23 cellular contexts compared by ENCODE assay signal in genomic region chr9:78671785-78672184, GRCh38.
"Had no signal": no experiment of that assay in that cellular context is flagged by ENCODE, and none has a peak within 500 bp of the region (broad histone marks: within the 10 kb centered on the region; RNA-seq: fewer than 3 reads in every experiment).

No MANE protein-coding gene starts in this region.

- H3K4me3 Mint-ChIP-seq: activated CD8-positive, alpha-beta memory T cell treated with anti-CD3 and anti-CD28 coated beads, Interleukin-2, amount 10 ng/mL, durations not matched to agents 7 days and 5 days; activated T-cell treated with anti-CD3 and anti-CD28 coated beads, Interleukin-2, amount 50 U/mL, for 24 hours; activated T-helper 1 cell treated with anti-CD3 and anti-CD28 coated beads, Interleukin-12 subunit alpha, Interleukin-12 subunit beta, Interleukin-2, Interleukin-4 antibody, amounts not matched to agents 30 ng/mL and 10 ng/mL and 1 ng/mL, durations not matched to agents 14 hours and 24 hours and 36 hours; brain; central memory CD8-positive, alpha-beta T cell; T-cell had no signal

- ATAC-seq: activated CD8-positive, alpha-beta memory T cell treated with anti-CD3 and anti-CD28 coated beads, Interleukin-2, amount 10 ng/mL, durations not matched to agents 7 days and 5 days; activated naive CD4-positive, alpha-beta T cell treated with anti-CD3 and anti-CD28 coated beads, Interleukin-2, amount 50 U/mL, for 72 hours; K562; T-cell had no signal

- H3K36me3 Mint-ChIP-seq: activated CD8-positive, alpha-beta memory T cell treated with anti-CD3 and anti-CD28 coated beads, Interleukin-2, amount 10 ng/mL, durations not matched to agents 7 days and 5 days; activated naive CD4-positive, alpha-beta T cell treated with anti-CD3 and anti-CD28 coated beads, Interleukin-2, amount 50 U/mL, for 72 hours; brain; T-cell had no signal

- DNase-seq: activated CD4-positive, alpha-beta T cell treated with anti-CD3 and anti-CD28 coated beads for 4 hours; activated CD4-positive, alpha-beta T cell treated with anti-CD3 and anti-CD28 coated beads, Interleukin-2, amount 50 U/mL, for 4 hours; activated CD8-positive, alpha-beta memory T cell treated with anti-CD3 and anti-CD28 coated beads, Interleukin-2, amount 10 ng/mL, durations not matched to agents 7 days and 5 days; activated effector memory CD4-positive, alpha-beta T cell treated with Interleukin-2 at 50 U/mL for 16 hours; activated naive CD4-positive, alpha-beta T cell treated with Interleukin-2 at 50 U/mL for 16 hours; activated T-cell treated with anti-CD3 and anti-CD28 coated beads, Interleukin-2, amount 50 U/mL, for 24 hours; amygdala; cortex of kidney; Karpas-422; NCI-H1092; NCI-H1417; NCI-H1694 treated with DMSO at 0.1 percent for 48 hours; NCI-H2029 treated with DMSO at 0.1 percent for 48 hours; NCI-H226; SHP77; T-cell; T-helper 2 cell; WERI-Rb-1 had no signal

- H3K9me3 Mint-ChIP-seq: activated T-helper 1 cell treated with anti-CD3 and anti-CD28 coated beads, Interleukin-12 subunit alpha, Interleukin-12 subunit beta, Interleukin-2, Interleukin-4 antibody, amounts not matched to agents 30 ng/mL and 10 ng/mL and 1 ng/mL, durations not matched to agents 14 hours and 24 hours and 36 hours; brain had no signal

- H3K27ac Mint-ChIP-seq: activated CD8-positive, alpha-beta memory T cell treated with anti-CD3 and anti-CD28 coated beads, Interleukin-2, amount 10 ng/mL, durations not matched to agents 7 days and 5 days; activated naive CD4-positive, alpha-beta T cell treated with anti-CD3 and anti-CD28 coated beads, Interleukin-2, amount 50 U/mL, for 72 hours; activated T-cell treated with anti-CD3 and anti-CD28 coated beads, Interleukin-2, amount 50 U/mL, for 24 hours; activated T-helper 1 cell treated with anti-CD3 and anti-CD28 coated beads, Interleukin-12 subunit alpha, Interleukin-12 subunit beta, Interleukin-2, Interleukin-4 antibody, amounts not matched to agents 30 ng/mL and 10 ng/mL and 1 ng/mL, durations not matched to agents 14 hours and 24 hours and 36 hours; brain; T-cell had no signal

- H3K4me1 Mint-ChIP-seq: activated CD8-positive, alpha-beta memory T cell treated with anti-CD3 and anti-CD28 coated beads, Interleukin-2, amount 10 ng/mL, durations not matched to agents 7 days and 5 days; brain; central memory CD8-positive, alpha-beta T cell; T-cell had no signal

- H3K27me3 Mint-ChIP-seq: activated CD8-positive, alpha-beta memory T cell treated with anti-CD3 and anti-CD28 coated beads, Interleukin-2, amount 10 ng/mL, durations not matched to agents 7 days and 5 days; activated T-cell treated with anti-CD3 and anti-CD28 coated beads, Interleukin-2, amount 50 U/mL, for 24 hours; central memory CD8-positive, alpha-beta T cell had no signal
